ENCODE assay signal across 9 cellular contexts in genomic region chr6:122322824-122323223, GRCh38.
A peak's percentile ranks its signal among the peaks of the same experiment; 100 is the strongest.
DNase-seq lines count a peak whose midpoint lies in the region; ATAC-seq, FAIRE-seq and TF ChIP-seq lines count a peak whose summit lies in the region.
"Had no signal": no experiment of that assay in that cellular context is flagged by ENCODE, and none has a peak within 500 bp of the region (broad histone marks: within the 10 kb centered on the region; RNA-seq: fewer than 3 reads in every experiment).

No MANE protein-coding gene starts in this region.

- intact Hi-C loops in breast epithelium (cut with DNase I; ENCODE audit: low total_unique reads), result no loop called here

- TF ChIP-seq POLR2A in breast epithelium (IDR thresholded peaks at IDR 0.05), result no peak

- H3K27ac Mint-ChIP-seq in naive thymus-derived CD8-positive, alpha-beta T cell, result peak overlapping the region; percentile 71 to 94 (median 90)

- H3K4me1 Mint-ChIP-seq in naive thymus-derived CD8-positive, alpha-beta T cell, result peaks cover 10 to 20% (median 18%) of the 10 kb centered on the region in 4 donors

- no peak for TF ChIP-seq CTCF in breast epithelium (IDR thresholded peaks at IDR 0.05)

- POLR2A ChIA-PET in naive thymus-derived CD8-positive, alpha-beta T cell (lab: Charles Lee), result no interaction called here

- peak; percentile 23 for DNase-seq in DMS79 treated with DMSO at 0.1 percent for 48 hours (lab: John Stamatoyannopoulos, UW)
- no peak for DNase-seq in DMS79 (lab: John Stamatoyannopoulos, UW)
- peak; percentile 8 for DNase-seq in NCI-H146 treated with DMSO at 0.1 percent for 48 hours (lab: John Stamatoyannopoulos, UW; ENCODE audit: unreplicated experiment)
- DNase-seq in breast epithelium (ENCODE audit: low spot score in 2 of 2), result no peak
- peak in 2 of 10 donors; percentile 12 for DNase-seq in naive thymus-derived CD8-positive, alpha-beta T cell
- DNase-seq in frontal cortex (ENCODE audit: low spot score in 2 of 2), result no peak
- no peak for DNase-seq in T1000 (lab: John Stamatoyannopoulos, UW)
- DNase-seq in NCI-H526 treated with DMSO at 0.1 percent for 48 hours (lab: John Stamatoyannopoulos, UW), result no peak

- peak overlapping the region; percentile 33 to 45 (median 38) for H3K4me3 ChIP-seq in breast epithelium

- FAIRE-seq in frontal cortex (lab: Jason Lieb, UNC), result no peak
- FAIRE-seq: A204.1 had no signal

- H3K36me3 ChIP-seq in breast epithelium, result no peaks in the 10 kb centered on the region

- peaks cover 0 to 4% (median 1%) of the 10 kb centered on the region in 5 donors for H3K27me3 Mint-ChIP-seq in naive thymus-derived CD8-positive, alpha-beta T cell

- peak overlapping the region; percentile 78 to 96 (median 92) for H3K4me3 Mint-ChIP-seq in naive thymus-derived CD8-positive, alpha-beta T cell

- peaks cover 0 to 4% (median 0%) of the 10 kb centered on the region in 3 donors for H3K36me3 Mint-ChIP-seq in naive thymus-derived CD8-positive, alpha-beta T cell

- H3K9me3 ChIP-seq in breast epithelium, result no peaks in the 10 kb centered on the region

- H3K27me3 ChIP-seq in breast epithelium, result no peaks in the 10 kb centered on the region

- no peaks in the 10 kb centered on the region for H3K4me1 ChIP-seq in breast epithelium

- ATAC-seq in naive thymus-derived CD8-positive, alpha-beta T cell, result no peak

- no peak overlapping the region for H3K27ac ChIP-seq in breast epithelium

- H3K9me3 Mint-ChIP-seq in naive thymus-derived CD8-positive, alpha-beta T cell, result peaks cover 0 to 6% (median 0%) of the 10 kb centered on the region in 9 donors

Comparison
In these comparisons a context has a peak if more than half of its experiments do, and no peak if none do; other contexts are left out.
1. DNase-seq: peak in DMS79 treated with DMSO at 0.1 percent for 48 hours (single experiment) and NCI-H146 treated with DMSO at 0.1 percent for 48 hours (single experiment); none in DMS79 (single experiment), breast epithelium (0 of 2), frontal cortex (0 of 2), T1000 (single experiment) and NCI-H526 treated with DMSO at 0.1 percent for 48 hours (single experiment).